In genomic region chr2:234335676-234336228, GRCh38 we compare ENCODE assay signal across 1 cellular context.
TF ChIP-seq lines count a peak whose summit lies in the region.

No MANE protein-coding gene starts in this region.

TF ChIP-seq in GM23338, 12 proteins besides CTCF, POLR2A, EP300 and RAD21 (continued from another document):
- TF ChIP-seq REST (IDR thresholded peaks at IDR 0.05; ENCODE audit: unreplicated experiment) (peak; percentile 58), EZH2 (IDR thresholded peaks at IDR 0.05; ENCODE audit: low read depth, unreplicated experiment) (no peak)
TF ChIP-seq in GM23338: peak in this region for 1.
